35 cellular contexts compared by ENCODE assay signal in genomic region chr9:1140057-1140456, GRCh38.
"Had no signal": no experiment of that assay in that cellular context is flagged by ENCODE, and none has a peak within 500 bp of the region (broad histone marks: within the 10 kb centered on the region; RNA-seq: fewer than 3 reads in every experiment).

No MANE protein-coding gene starts in this region.

- H3K27ac ChIP-seq: KMS-11 had no signal

- H3K4me2 ChIP-seq: KMS-11 had no signal

- H3K27me3 ChIP-seq: MG63 had no signal

- DNase-seq: Karpas-422, Kasumi-1, MG63, MM.1S, MV-4-11, NCI-H1048, NCI-H1092, NCI-H1092 treated with DMSO at 0.1 percent for 48 hours, NCI-H1105, NCI-H1105 treated with DMSO at 0.1 percent for 48 hours, NCI-H1417, NCI-H1417 treated with DMSO at 0.1 percent for 48 hours, NCI-H1436, NCI-H1436 treated with DMSO at 0.1 percent for 48 hours, NCI-H146, NCI-H1694, NCI-H1694 treated with DMSO at 0.1 percent for 48 hours, NCI-H187, NCI-H187 treated with DMSO at 0.1 percent for 48 hours, NCI-H1930, NCI-H2029, NCI-H2029 treated with DMSO at 0.1 percent for 48 hours, NCI-H2081, NCI-H2081 treated with DMSO at 0.1 percent for 48 hours, NCI-H2107, NCI-H2171, NCI-H2171 treated with DMSO at 0.1 percent for 48 hours, NCI-H2227 treated with DMSO at 0.1 percent for 48 hours, NCI-H226, NCI-H345, NCI-H446, NCI-H446 treated with DMSO at 0.1 percent for 48 hours, NCI-H510A, NCI-H510A treated with DMSO at 0.1 percent for 48 hours had no signal

- H3K9ac ChIP-seq: KMS-11 had no signal

- H3K36me3 ChIP-seq: MG63 had no signal

- H3K4me3 ChIP-seq: MG63 had no signal
